Comparison of ENCODE assay signal across 7 cellular contexts in genomic region chr9:128882677-128883590, GRCh38. TPM values are rescaled to one million over a fixed set of nuclear protein-coding genes. Genes with fewer than 3 reads are reported as not detected.
A peak's percentile ranks its signal among the peaks of the same experiment; 100 is the strongest.
DNase-seq lines count a peak whose midpoint lies in the region; FAIRE-seq and TF ChIP-seq lines count a peak whose summit lies in the region.

No MANE protein-coding gene starts in this region.

- H3K27me3 ChIP-seq in KMS-11 (ENCODE audit: insufficient read depth, low read depth) (no peaks in the 10 kb centered on the region), astrocyte (ENCODE audit: insufficient read depth, low read length) (no peaks in the 10 kb centered on the region), subcutaneous abdominal adipose tissue (ENCODE audit: control insufficient read depth in 5 of 5, insufficient read depth in 4 of 5, low read length in 5 of 5) (no peaks in the 10 kb centered on the region)

- no peaks in the 10 kb centered on the region for H3K9me3 ChIP-seq in ES-I3 (ENCODE audit: control insufficient read depth, insufficient read depth, low read length)
- H3K9me3 ChIP-seq in astrocyte (ENCODE audit: insufficient read depth, low read depth, low read length) = no peaks in the 10 kb centered on the region
- H3K9me3 ChIP-seq in subcutaneous abdominal adipose tissue (ENCODE audit: control insufficient read depth in 5 of 5, low read length in 5 of 5) = no peaks in the 10 kb centered on the region

- H2AFZ ChIP-seq in KMS-11 (ENCODE audit: low read depth) = peak overlapping the region; percentile 83
- H2AFZ ChIP-seq in astrocyte (ENCODE audit: low read depth, low read length) = peak overlapping the region; percentile 53

- H3K4me1 Mint-ChIP-seq in astrocyte (ENCODE audit: low read depth, unreplicated experiment) = peaks cover 21% of the 10 kb centered on the region

- H3K79me2 ChIP-seq in KMS-11 (ENCODE audit: insufficient read depth, low read depth) = peaks cover 27% of the 10 kb centered on the region; the same call in 1 of the 2 replicates
- peaks cover 68% of the 10 kb centered on the region for H3K79me2 ChIP-seq in astrocyte (ENCODE audit: insufficient read depth, low read length)

- peak overlapping the region; percentile 99 for H3K4me3 Mint-ChIP-seq in astrocyte (ENCODE audit: unreplicated experiment)

- no peaks in the 10 kb centered on the region for H3K27me3 Mint-ChIP-seq in astrocyte (ENCODE audit: low read depth, unreplicated experiment)

- DNase-seq in astrocyte (ENCODE audit: low read depth) (no peak), kidney tubule cell (ENCODE audit: low spot score) (peak; percentile 37), AG08396 (ENCODE audit: low spot score) (no peak), 8988T (no peak)

- no peaks in the 10 kb centered on the region for H3K9me3 Mint-ChIP-seq in astrocyte (ENCODE audit: unreplicated experiment)

- H3K36me3 ChIP-seq in ES-I3 (ENCODE audit: insufficient read depth, low read length) (peaks cover 8% of the 10 kb centered on the region), KMS-11 (ENCODE audit: insufficient read depth) (no peaks in the 10 kb centered on the region), astrocyte (ENCODE audit: insufficient read depth, low read length) (peaks cover 8% of the 10 kb centered on the region), subcutaneous abdominal adipose tissue (ENCODE audit: control insufficient read depth in 5 of 5, insufficient read depth in 5 of 5, low read length in 5 of 5) (peaks cover 0 to 21% (median 15%) of the 10 kb centered on the region in 5 donors)

- H3K36me3 Mint-ChIP-seq in astrocyte (ENCODE audit: low read depth, unreplicated experiment) = peaks cover 16% of the 10 kb centered on the region

- peaks cover 10% of the 10 kb centered on the region; the same call in 1 of the 2 replicates for H3K4me1 ChIP-seq in ES-I3 (ENCODE audit: insufficient read depth, low read length)
- H3K4me1 ChIP-seq in KMS-11 (ENCODE audit: low read depth, poor library complexity, severe bottlenecking) = peaks cover 10% of the 10 kb centered on the region
- H3K4me1 ChIP-seq in astrocyte (ENCODE audit: insufficient read depth, low read length) = peaks cover 36% of the 10 kb centered on the region
- peaks cover 16 to 67% (median 55%) of the 10 kb centered on the region in 5 donors for H3K4me1 ChIP-seq in subcutaneous abdominal adipose tissue (ENCODE audit: control insufficient read depth in 5 of 5, insufficient read depth in 5 of 5, low read length in 5 of 5)

- FAIRE-seq in astrocyte (lab: Jason Lieb, UNC) = no peak

- peak overlapping the region; percentile 97 for H3K4me2 ChIP-seq in KMS-11
- H3K4me2 ChIP-seq in astrocyte (ENCODE audit: low read length) = peak overlapping the region; percentile 99

- peak overlapping the region; percentile 65 for H3K27ac ChIP-seq in KMS-11
- peak overlapping the region; percentile 81 for H3K27ac ChIP-seq in astrocyte (ENCODE audit: low read depth, low read length)
- peak overlapping the region; percentile 84 for H3K27ac ChIP-seq in subcutaneous abdominal adipose tissue (ENCODE audit: low read depth, low read length)

- TF ChIP-seq CTCF in KMS-11 (conservative IDR thresholded peaks at IDR 0.05; ENCODE audit: low read depth, low read length) = no peak
- TF ChIP-seq CTCF in astrocyte (IDR thresholded peaks at IDR 0.05; ENCODE audit: insufficient read depth, low read depth, low read length) = no peak

- H4K20me1 ChIP-seq in KMS-11 (ENCODE audit: insufficient read depth) (no peaks in the 10 kb centered on the region), astrocyte (ENCODE audit: insufficient read depth, low read length) (peaks cover 51% of the 10 kb centered on the region)

- H3K4me3 ChIP-seq in KMS-11 (IDR thresholded peaks at IDR 0.05; ENCODE audit: insufficient read depth, low read depth, low read length) (no peak overlapping the region), astrocyte (ENCODE audit: insufficient read depth, low read depth, low read length) (peak overlapping the region; percentile 85), subcutaneous abdominal adipose tissue (ENCODE audit: low read depth in 1 of 5, low read length in 5 of 5) (peak overlapping the region; percentile 76 to 94 (median 88))

- peak overlapping the region; percentile 94 for H3K27ac Mint-ChIP-seq in astrocyte (ENCODE audit: unreplicated experiment)

- H3K9ac ChIP-seq in ES-I3 (ENCODE audit: low read depth, low read length) (peak overlapping the region; percentile 92), KMS-11 (peak overlapping the region; percentile 89), astrocyte (ENCODE audit: low read length) (peak overlapping the region; percentile 97), subcutaneous abdominal adipose tissue (ENCODE audit: low read length in 5 of 5) (peak overlapping the region; percentile 80 to 95 (median 87))

RNA-seq across cellular contexts. Expression of gene LRRC8A, which starts 1.0 kb away (rescaled TPM):
- total RNA-seq in astrocyte = 103 and 104 TPM in 2 replicates

RNA-seq across cellular contexts. Expression of gene KYAT1, which starts 1.2 kb away (rescaled TPM):
- total RNA-seq in astrocyte = 9.3 and 10.1 TPM in 2 replicates

RNA-seq across cellular contexts. Expression of gene PHYHD1, which starts 37.8 kb away (rescaled TPM):
- total RNA-seq in astrocyte = 4.6 and 6.1 TPM in 2 replicates

RNA-seq across cellular contexts. Expression of gene SPOUT1, which starts 53.3 kb away (rescaled TPM):
- 19.5 and 24.6 TPM in 2 replicates for total RNA-seq in astrocyte
